Comparison of ENCODE assay signal across 2 cellular contexts in the genomic region with DNA sequence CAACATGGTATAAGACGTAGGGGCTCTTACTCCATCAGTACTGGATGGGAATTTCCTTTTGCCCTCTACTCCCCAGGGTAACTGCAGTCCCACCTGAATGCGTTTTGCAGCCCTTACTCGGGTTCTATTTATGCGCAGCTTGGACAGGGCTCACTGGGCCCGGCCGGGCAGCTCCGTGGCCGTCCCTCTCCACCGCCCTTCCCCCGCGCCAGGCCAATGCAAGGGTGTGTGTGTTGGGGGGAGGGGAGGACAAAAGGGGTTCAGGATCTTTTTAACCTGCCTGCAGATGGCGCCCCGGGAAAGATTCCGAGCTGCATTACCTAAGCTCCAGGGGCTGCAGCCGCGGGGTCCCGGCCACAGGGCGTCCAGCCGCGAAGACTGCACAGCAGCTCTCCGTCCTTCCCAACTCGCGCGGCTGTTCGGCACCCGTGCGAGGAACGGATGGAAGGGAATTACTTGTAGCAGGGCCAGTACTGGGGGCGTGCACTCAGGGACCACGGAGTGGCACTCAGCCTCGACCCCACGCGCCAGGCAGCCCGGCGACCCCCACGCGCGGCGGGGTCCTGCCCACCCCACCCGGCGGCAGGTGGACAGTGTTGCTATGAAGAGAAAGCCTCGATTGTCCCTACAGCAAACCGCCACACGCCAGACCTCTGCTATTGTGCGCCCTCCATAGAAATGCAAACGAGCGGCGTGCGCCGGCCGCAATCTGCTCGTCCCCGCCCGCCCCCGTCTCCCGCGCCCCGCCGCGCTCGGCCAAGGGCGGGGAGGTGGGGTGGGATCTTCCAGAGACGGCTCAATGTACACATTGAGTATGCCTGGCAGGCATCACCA.
TF ChIP-seq lines count a peak whose summit lies in the region.

No MANE protein-coding gene starts in this region.

TF ChIP-seq in A549, 52 proteins besides CTCF, POLR2A, EP300 and RAD21 (continued from another document):
- TF ChIP-seq HMGXB4 (CRISPR knock-in tag; IDR thresholded peaks at IDR 0.05; ENCODE audit: borderline replicate concordance) (no peak), RFX5 (IDR thresholded peaks at IDR 0.05) (no peak), NFE2L2 (conservative IDR thresholded peaks at IDR 0.05; ENCODE audit: low read length) (no peak), E2F6 (IDR thresholded peaks at IDR 0.05; ENCODE audit: borderline replicate concordance, low read depth) (peak; percentile 31; the same call in 1 of the 2 replicates), RARB (CRISPR knock-in tag; IDR thresholded peaks at IDR 0.05) (no peak), CEBPB (IDR thresholded peaks at IDR 0.05) (no peak), KDM1A (IDR thresholded peaks at IDR 0.05; ENCODE audit: low read depth) (no peak)
- TF ChIP-seq, protein P1, sequence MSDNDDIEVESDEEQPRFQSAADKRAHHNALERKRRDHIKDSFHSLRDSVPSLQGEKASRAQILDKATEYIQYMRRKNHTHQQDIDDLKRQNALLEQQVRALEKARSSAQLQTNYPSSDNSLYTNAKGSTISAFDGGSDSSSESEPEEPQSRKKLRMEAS (IDR thresholded peaks at IDR 0.05), result peak; percentile 56; the same call in 1 of the 2 replicates
- TF ChIP-seq, protein P2, sequence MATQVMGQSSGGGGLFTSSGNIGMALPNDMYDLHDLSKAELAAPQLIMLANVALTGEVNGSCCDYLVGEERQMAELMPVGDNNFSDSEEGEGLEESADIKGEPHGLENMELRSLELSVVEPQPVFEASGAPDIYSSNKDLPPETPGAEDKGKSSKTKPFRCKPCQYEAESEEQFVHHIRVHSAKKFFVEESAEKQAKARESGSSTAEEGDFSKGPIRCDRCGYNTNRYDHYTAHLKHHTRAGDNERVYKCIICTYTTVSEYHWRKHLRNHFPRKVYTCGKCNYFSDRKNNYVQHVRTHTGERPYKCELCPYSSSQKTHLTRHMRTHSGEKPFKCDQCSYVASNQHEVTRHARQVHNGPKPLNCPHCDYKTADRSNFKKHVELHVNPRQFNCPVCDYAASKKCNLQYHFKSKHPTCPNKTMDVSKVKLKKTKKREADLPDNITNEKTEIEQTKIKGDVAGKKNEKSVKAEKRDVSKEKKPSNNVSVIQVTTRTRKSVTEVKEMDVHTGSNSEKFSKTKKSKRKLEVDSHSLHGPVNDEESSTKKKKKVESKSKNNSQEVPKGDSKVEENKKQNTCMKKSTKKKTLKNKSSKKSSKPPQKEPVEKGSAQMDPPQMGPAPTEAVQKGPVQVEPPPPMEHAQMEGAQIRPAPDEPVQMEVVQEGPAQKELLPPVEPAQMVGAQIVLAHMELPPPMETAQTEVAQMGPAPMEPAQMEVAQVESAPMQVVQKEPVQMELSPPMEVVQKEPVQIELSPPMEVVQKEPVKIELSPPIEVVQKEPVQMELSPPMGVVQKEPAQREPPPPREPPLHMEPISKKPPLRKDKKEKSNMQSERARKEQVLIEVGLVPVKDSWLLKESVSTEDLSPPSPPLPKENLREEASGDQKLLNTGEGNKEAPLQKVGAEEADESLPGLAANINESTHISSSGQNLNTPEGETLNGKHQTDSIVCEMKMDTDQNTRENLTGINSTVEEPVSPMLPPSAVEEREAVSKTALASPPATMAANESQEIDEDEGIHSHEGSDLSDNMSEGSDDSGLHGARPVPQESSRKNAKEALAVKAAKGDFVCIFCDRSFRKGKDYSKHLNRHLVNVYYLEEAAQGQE (IDR thresholded peaks at IDR 0.05), result no peak

TF ChIP-seq in GM23338, 12 proteins besides CTCF, POLR2A, EP300 and RAD21 (continued from another document):
- TF ChIP-seq ZNF462 (CRISPR knock-in tag; IDR thresholded peaks at IDR 0.05) (0 out of 2 replicates have a peak, but pooled peaks have one; percentile 2), ZNF114 (CRISPR knock-in tag; IDR thresholded peaks at IDR 0.05) (0 out of 2 replicates have a peak, but pooled peaks have one; percentile 9), EZH2 (IDR thresholded peaks at IDR 0.05; ENCODE audit: low read depth, unreplicated experiment) (no peak), NANOG (IDR thresholded peaks at IDR 0.05; ENCODE audit: borderline replicate concordance) (0 out of 2 replicates have a peak, but pooled peaks have one; percentile 8), CREB1 (CRISPR knock-in tag; IDR thresholded peaks at IDR 0.05; ENCODE audit: low read depth) (peak; percentile 39; the same call in 1 of the 2 replicates), STAT1 (IDR thresholded peaks at IDR 0.05; ENCODE audit: unreplicated experiment) (no peak)
- TF ChIP-seq, protein P2 (IDR thresholded peaks at IDR 0.05; ENCODE audit: unreplicated experiment), result no peak
TF ChIP-seq in GM23338: peak in this region for 4.
